Comparison of ENCODE assay signal across 16 cellular contexts in the genomic region with DNA sequence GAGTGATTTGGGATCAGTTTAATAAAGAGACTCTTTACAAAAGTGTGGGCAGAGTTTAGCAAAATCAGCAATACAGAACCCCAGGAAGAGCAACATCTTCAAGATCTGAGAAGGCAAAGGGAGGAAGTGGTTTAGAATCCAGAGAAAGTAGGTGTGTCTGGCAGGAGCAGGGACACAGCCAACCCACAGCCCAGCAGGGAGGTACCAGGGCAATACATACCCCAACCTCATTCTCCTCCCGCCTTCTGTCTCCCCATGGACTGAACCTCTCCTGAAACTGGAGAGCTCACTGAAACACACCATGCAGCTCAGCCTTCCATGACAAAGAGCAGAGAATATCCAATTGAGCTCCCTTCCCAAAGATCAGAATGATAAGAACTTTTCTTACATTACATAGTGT.
A peak's percentile ranks its signal among the peaks of the same experiment; 100 is the strongest.
DNase-seq lines count a peak whose midpoint lies in the region; ATAC-seq and TF ChIP-seq lines count a peak whose summit lies in the region.
"Had no signal": no experiment of that assay in that cellular context is flagged by ENCODE, and none has a peak within 500 bp of the region (broad histone marks: within the 10 kb centered on the region; RNA-seq: fewer than 3 reads in every experiment).

No MANE protein-coding gene starts in this region.

- no peaks in the 10 kb centered on the region for H3K9me3 Mint-ChIP-seq in activated CD8-positive, alpha-beta T cell treated with anti-CD3 and anti-CD28 coated beads, Interleukin-2, amount 10 ng/mL, durations not matched to agents 7 days and 5 days (ENCODE audit: insufficient read depth)
- H3K9me3 Mint-ChIP-seq: GM23338 had no signal

- POLR2A ChIA-PET in activated CD8-positive, alpha-beta T cell treated with anti-CD3 and anti-CD28 coated beads, Interleukin-2, amount 10 ng/mL, durations not matched to agents 7 days and 5 days (lab: Charles Lee) = no interaction called here

- ATAC-seq in activated CD8-positive, alpha-beta T cell treated with anti-CD3 and anti-CD28 coated beads, Interleukin-2, amount 10 ng/mL, durations not matched to agents 7 days and 5 days = no peak
- ATAC-seq: CD8-positive, alpha-beta T cell; GM23338 had no signal

- TF ChIP-seq CTCF in choroid plexus epithelial cell (conservative IDR thresholded peaks at IDR 0.05; ENCODE audit: low read depth, low read length) = no peak

- peak; percentile 10 for DNase-seq in H4 (ENCODE audit: low spot score)
- peak; percentile 10 for DNase-seq in M059J (ENCODE audit: low read depth)
- peak; percentile 5 for DNase-seq in choroid plexus epithelial cell (ENCODE audit: low read depth)
- DNase-seq in SHP77 (lab: John Stamatoyannopoulos, UW) = no peak
- no peak for DNase-seq in AG08396 (ENCODE audit: low spot score)
- no peak for DNase-seq in activated gamma-delta T cell treated with Interleukin-2 at 50 U/mL for 16 hours
- DNase-seq in activated CD8-positive, alpha-beta T cell treated with anti-CD3 and anti-CD28 coated beads, Interleukin-2, amount 10 ng/mL, durations not matched to agents 7 days and 5 days = no peak
- DNase-seq: 8988T; CD8-positive, alpha-beta T cell; DMS 273 treated with DMSO at 0.1 percent for 48 hours; DMS53; DND-41; HCEC 1CT had no signal

- no peak overlapping the region for H3K4me3 ChIP-seq in choroid plexus epithelial cell (ENCODE audit: low read depth, low read length)
- H3K4me3 ChIP-seq: BLaER1 treated with 17β-estradiol and CSF1 and Interleukin-3, amounts not matched to agents 10 nM and 100 nM; GM23338 had no signal

- no peak overlapping the region for H3K27ac Mint-ChIP-seq in activated CD8-positive, alpha-beta T cell treated with anti-CD3 and anti-CD28 coated beads, Interleukin-2, amount 10 ng/mL, durations not matched to agents 7 days and 5 days
- H3K27ac Mint-ChIP-seq: B cell; CD8-positive, alpha-beta T cell; GM23338 had no signal

- no peaks in the 10 kb centered on the region for H3K36me3 Mint-ChIP-seq in activated CD8-positive, alpha-beta T cell treated with anti-CD3 and anti-CD28 coated beads, Interleukin-2, amount 10 ng/mL, durations not matched to agents 7 days and 5 days (ENCODE audit: low read depth)
- H3K36me3 Mint-ChIP-seq: CD8-positive, alpha-beta T cell had no signal

- H3K4me1 Mint-ChIP-seq in activated CD8-positive, alpha-beta T cell treated with anti-CD3 and anti-CD28 coated beads, Interleukin-2, amount 10 ng/mL, durations not matched to agents 7 days and 5 days (ENCODE audit: low read depth) = no peaks in the 10 kb centered on the region
- H3K4me1 Mint-ChIP-seq: B cell, GM23338 had no signal

- H3K27me3 Mint-ChIP-seq in activated CD8-positive, alpha-beta T cell treated with anti-CD3 and anti-CD28 coated beads, Interleukin-2, amount 10 ng/mL, durations not matched to agents 7 days and 5 days (ENCODE audit: low read depth) = no peaks in the 10 kb centered on the region
- H3K27me3 Mint-ChIP-seq: B cell had no signal

- H3K4me3 Mint-ChIP-seq in activated CD8-positive, alpha-beta T cell treated with anti-CD3 and anti-CD28 coated beads, Interleukin-2, amount 10 ng/mL, durations not matched to agents 7 days and 5 days = no peak overlapping the region
- H3K4me3 Mint-ChIP-seq: B cell; CD8-positive, alpha-beta T cell; GM23338 had no signal

- CTCF ChIA-PET in activated CD8-positive, alpha-beta T cell treated with anti-CD3 and anti-CD28 coated beads, Interleukin-2, amount 10 ng/mL, durations not matched to agents 7 days and 5 days (lab: Charles Lee) = no interaction called here

Comparison
In these comparisons a context has a peak if more than half of its experiments do, and no peak if none do; other contexts are left out.
1. DNase-seq: peak in H4 (single experiment), M059J (single experiment) and choroid plexus epithelial cell (single experiment); none in SHP77 (0 of 2), AG08396 (single experiment), activated gamma-delta T cell treated with Interleukin-2 at 50 U/mL for 16 hours (single experiment) and activated CD8-positive, alpha-beta T cell treated with anti-CD3 and anti-CD28 coated beads, Interleukin-2, amount 10 ng/mL, durations not matched to agents 7 days and 5 days (single experiment).